In genomic region chr1:111734426-111734825, GRCh38 we compare ENCODE assay signal across 25 cellular contexts. TPM values are rescaled to one million over a fixed set of nuclear protein-coding genes. Genes with fewer than 3 reads are reported as not detected.
DNase-seq lines count a peak whose midpoint lies in the region; ATAC-seq, FAIRE-seq and TF ChIP-seq lines count a peak whose summit lies in the region.
"Had no signal": no experiment of that assay in that cellular context is flagged by ENCODE, and none has a peak within 500 bp of the region (broad histone marks: within the 10 kb centered on the region; RNA-seq: fewer than 3 reads in every experiment).

No MANE protein-coding gene starts in this region.

- TF ChIP-seq EP300 in H1 (IDR thresholded peaks at IDR 0.05; ENCODE audit: borderline replicate concordance in 1 of 2, low read depth in 2 of 2, low read length in 2 of 2) = no peak
- TF ChIP-seq EP300 in tibial nerve (IDR thresholded peaks at IDR 0.05) = no peak

- H3K9ac ChIP-seq in H1 (replicated peaks in 1 of 4; ENCODE audit: extremely low read depth in 1 of 4, low read depth in 3 of 4, low read length in 3 of 4) = no peak overlapping the region

- H3K27me3 Mint-ChIP-seq in activated CD8-positive, alpha-beta memory T cell treated with anti-CD3 and anti-CD28 coated beads, Interleukin-2, amount 10 ng/mL, durations not matched to agents 7 days and 5 days = peaks cover 12% of the 10 kb centered on the region
- H3K27me3 Mint-ChIP-seq: B cell had no signal

- 88% methylated on average over 3 of the region's 3 CpGs; no CpG with 5 or more reads in 1 of the 2 experiments for WGBS in H1 (ENCODE audit: extremely low coverage in 1 of 2, insufficient coverage in 1 of 2, insufficient read length in 1 of 2, insufficient replicate concordance in 2 of 2, low coverage in 1 of 2, low lambda C conversion rate in 2 of 2, missing lambda C conversion rate in 1 of 2), 2 experiments
- 71 to 78% methylated on average over 3 of the region's 3 CpGs for WGBS in tibial nerve, 2 donors

- peaks cover 8% of the 10 kb centered on the region; the same call in 1 of the 2 replicates for H3K23me2 ChIP-seq in H1 (ENCODE audit: low read depth, low read length)

- H2BK5ac ChIP-seq in H1 (ENCODE audit: low read depth, low read length) = no peak overlapping the region

- 0 out of 2 replicates have a peak overlapping the region, but pooled peaks have one; percentile 16 for H2AK5ac ChIP-seq in H1 (ENCODE audit: low read depth, low read length)

- POLR2A ChIA-PET in H1 (lab: Charles Lee; ENCODE audit: partially characterized antibody) = interaction anchor here (1.0 to 19.0 kb wide), 2 partner anchors 13 to 15 kb away, joined by 5 to 343 read pairs; no protein-coding TSS in a partner anchor

- H3K36me3 ChIP-seq in H1 (ENCODE audit: control insufficient read depth in 2 of 4, insufficient read depth in 4 of 4, low read length in 3 of 4) = peaks cover 0 to 3% (median 1%) of the 10 kb centered on the region in 4 experiments; a peak in 3 of 8 replicates
- H3K36me3 ChIP-seq in osteoblast (ENCODE audit: insufficient read depth, low read length) = peaks cover 9% of the 10 kb centered on the region
- no peaks in the 10 kb centered on the region for H3K36me3 ChIP-seq in tibial nerve
- H3K36me3 ChIP-seq: Peyer's patch had no signal

- no peak overlapping the region for H3K4me3 Mint-ChIP-seq in activated CD8-positive, alpha-beta memory T cell treated with anti-CD3 and anti-CD28 coated beads, Interleukin-2, amount 10 ng/mL, durations not matched to agents 7 days and 5 days
- H3K4me3 Mint-ChIP-seq: B cell; stimulated activated effector memory CD8-positive, alpha-beta T cell treated with anti-CD3 and anti-CD28 coated beads, Interleukin-12 subunit alpha, Interleukin-12 subunit beta, amount 100 ng/mL, for 72 hours; WTC11 had no signal

- TF ChIP-seq RAD21 in H1 (IDR thresholded peaks at IDR 0.05 in 1 of 2, conservative IDR thresholded peaks at IDR 0.05 in 1 of 2; ENCODE audit: low read depth in 2 of 2, low read length in 2 of 2) = no peak

- H3K14ac ChIP-seq in H1 (ENCODE audit: insufficient read length) = no peak overlapping the region

- H3K27me3 ChIP-seq in H1 (replicated peaks in 1 of 4; ENCODE audit: control insufficient read depth in 3 of 4, extremely low read depth in 1 of 4, insufficient read depth in 3 of 4, low read length in 3 of 4) (no peaks in the 10 kb centered on the region; a peak in 1 of 7 replicates), osteoblast (ENCODE audit: insufficient read depth, low read length) (no peaks in the 10 kb centered on the region), tibial nerve (no peaks in the 10 kb centered on the region)
- H3K27me3 ChIP-seq: Peyer's patch had no signal

- H3K23ac ChIP-seq in H1 (ENCODE audit: insufficient read length) = no peak overlapping the region

- no peak overlapping the region for H4K8ac ChIP-seq in H1 (ENCODE audit: extremely low read depth, insufficient read depth, low read length)

- no peak overlapping the region for H4K91ac ChIP-seq in H1 (replicated peaks; ENCODE audit: insufficient read length, low read length)

- peaks cover 19 to 32% (median 26%) of the 10 kb centered on the region in 4 experiments for H3K4me1 ChIP-seq in H1 (replicated peaks in 1 of 4; ENCODE audit: control insufficient read depth in 3 of 4, insufficient read depth in 4 of 4, low read length in 3 of 4)
- H3K4me1 ChIP-seq in osteoblast (ENCODE audit: insufficient read depth, low read length) = peaks cover 57% of the 10 kb centered on the region
- peaks cover 0 to 96% (median 64%) of the 10 kb centered on the region in 4 donors for H3K4me1 ChIP-seq in tibial nerve

- H3K4ac ChIP-seq in H1 (replicated peaks; ENCODE audit: insufficient read length, low read depth, low read length) = no peak overlapping the region

- TF ChIP-seq POLR2A in H1 (IDR thresholded peaks at IDR 0.05; ENCODE audit: control extremely low read depth in 1 of 2, low read depth in 2 of 2, low read length in 2 of 2) (no peak), tibial nerve (IDR thresholded peaks at IDR 0.05) (no peak)

- CTCF ChIA-PET in activated CD8-positive, alpha-beta memory T cell treated with anti-CD3 and anti-CD28 coated beads, Interleukin-2, amount 10 ng/mL, durations not matched to agents 7 days and 5 days (lab: Charles Lee) = interaction anchor here (1.4 to 6.4 kb wide), 4 partner anchors 20 to 226 kb away, joined by 3 to 50 read pairs (median 6); partner anchors contain the start of gene DDX20
- CTCF ChIA-PET in H1 (lab: Charles Lee; ENCODE audit: partially characterized antibody) = interaction anchor here (0.9 to 42.0 kb wide), 6 partner anchors 5 to 282 kb away, joined by 3 to 1070 read pairs (median 3); partner anchors contain the start of genes DDX20 and INKA2

- no peak overlapping the region for H2BK120ac ChIP-seq in H1 (replicated peaks; ENCODE audit: low read depth, low read length)

- peaks cover 21% of the 10 kb centered on the region for H3K4me1 Mint-ChIP-seq in activated CD8-positive, alpha-beta memory T cell treated with anti-CD3 and anti-CD28 coated beads, Interleukin-2, amount 10 ng/mL, durations not matched to agents 7 days and 5 days

- peaks cover 11% of the 10 kb centered on the region for H3K79me1 ChIP-seq in H1 (ENCODE audit: low read depth, low read length)

- no peaks in the 10 kb centered on the region for H3K9me3 ChIP-seq in H1 (ENCODE audit: insufficient read depth in 2 of 2, low read depth in 1 of 2, low read length in 1 of 2)
- H3K9me3 ChIP-seq in osteoblast (ENCODE audit: low read depth, low read length) = no peaks in the 10 kb centered on the region
- H3K9me3 ChIP-seq in tibial nerve = no peaks in the 10 kb centered on the region
- H3K9me3 ChIP-seq: mucosa of descending colon, Peyer's patch had no signal

- H2AFZ ChIP-seq in H1 (ENCODE audit: low read length) (no peak overlapping the region), osteoblast (ENCODE audit: low read length) (no peak overlapping the region)

- peak; percentile 37 for DNase-seq in activated CD8-positive, alpha-beta memory T cell treated with anti-CD3 and anti-CD28 coated beads, Interleukin-2, amount 50 U/mL, for 48 hours
- DNase-seq in activated CD8-positive, alpha-beta memory T cell treated with anti-CD3 and anti-CD28 coated beads, Interleukin-2, amount 10 ng/mL, durations not matched to agents 7 days and 5 days = no peak
- DNase-seq in H1 (ENCODE audit: low read depth in 1 of 2, low spot score in 2 of 2) (no peak), osteoblast (ENCODE audit: insufficient read length, low spot score, missing footprints) (no peak), tibial nerve (ENCODE audit: low spot score in 2 of 2) (no peak), COLO668 (lab: John Stamatoyannopoulos, UW; ENCODE audit: unreplicated experiment) (no peak)
- DNase-seq: 8988T; activated CD4-positive, alpha-beta T cell treated with anti-CD3 and anti-CD28 coated beads, Interleukin-2, amount 50 U/mL, for 48 hours; activated naive CD4-positive, alpha-beta T cell treated with Interleukin-2 at 50 U/mL for 16 hours; activated T-cell treated with anti-CD3 and anti-CD28 coated beads, Interleukin-2, amount 50 U/mL, for 1 hour; Calu3; central memory CD4-positive, alpha-beta T cell; erythroblast; glutamatergic neuron; mucosa of descending colon; NK-92 treated with Interleukin-12 subunit alpha and Interleukin-12 subunit beta, amount 100 ng/mL, for 24 hours; Peyer's patch; trophoblast cell had no signal

- no peak overlapping the region for H2BK20ac ChIP-seq in H1 (ENCODE audit: low read length)

- no peak for FAIRE-seq in H1 (lab: Jason Lieb, UNC)

- TF ChIP-seq CTCF in H1 (IDR thresholded peaks at IDR 0.05; ENCODE audit: control extremely low read depth in 1 of 3, insufficient read depth in 1 of 3, low read depth in 1 of 3, low read length in 3 of 3) = no peak
- TF ChIP-seq CTCF in osteoblast (IDR thresholded peaks at IDR 0.05; ENCODE audit: extremely low read depth, low read depth, low read length) = no peak
- TF ChIP-seq CTCF in tibial nerve (IDR thresholded peaks at IDR 0.05) = no peak

- H3K18ac ChIP-seq in H1 (ENCODE audit: extremely low read depth, low read length) = no peak overlapping the region

- H3K9me3 Mint-ChIP-seq in activated CD8-positive, alpha-beta memory T cell treated with anti-CD3 and anti-CD28 coated beads, Interleukin-2, amount 10 ng/mL, durations not matched to agents 7 days and 5 days (ENCODE audit: low read depth) = no peaks in the 10 kb centered on the region
- H3K9me3 Mint-ChIP-seq: stimulated activated effector memory CD8-positive, alpha-beta T cell treated with anti-CD3 and anti-CD28 coated beads, Interleukin-12 subunit alpha, Interleukin-12 subunit beta, amount 100 ng/mL, for 72 hours; WTC11 had no signal

- peak overlapping the region; percentile 73; the same call in 1 of the 2 replicates for H2BK15ac ChIP-seq in H1 (ENCODE audit: low read length)

- H3K4me2 ChIP-seq in H1 (ENCODE audit: insufficient read depth in 1 of 2, low read depth in 2 of 2, low read length in 2 of 2) (no peak overlapping the region), osteoblast (ENCODE audit: insufficient read depth, low read length) (peak overlapping the region; percentile 30)

- H3K27ac ChIP-seq in H1 (ENCODE audit: low read depth, low read length) (no peak overlapping the region), osteoblast (ENCODE audit: low read depth, low read length) (peak overlapping the region; percentile 92), tibial nerve (peak overlapping the region; percentile 39 to 93 (median 78))

- no peak for ATAC-seq in activated CD8-positive, alpha-beta memory T cell treated with anti-CD3 and anti-CD28 coated beads, Interleukin-2, amount 10 ng/mL, durations not matched to agents 7 days and 5 days
- ATAC-seq in GM18498 (IDR thresholded peaks at IDR 0.05; ENCODE audit: unreplicated experiment) (no peak), GM21367 (IDR thresholded peaks at IDR 0.05; ENCODE audit: unreplicated experiment) (no peak)
- ATAC-seq: left lobe of liver; mucosa of descending colon; SK-N-SH treated with all-trans-retinoic acid at 6 μM for 48 hours; stimulated activated effector memory CD8-positive, alpha-beta T cell treated with anti-CD3 and anti-CD28 coated beads, Interleukin-12 subunit alpha, Interleukin-12 subunit beta, amount 100 ng/mL, for 72 hours; WTC11 had no signal

- H2BK12ac ChIP-seq in H1 (ENCODE audit: low read depth, low read length) = no peak overlapping the region

- H3K79me2 ChIP-seq in H1 (ENCODE audit: control insufficient read depth in 1 of 2, insufficient read depth in 2 of 2, low read length in 2 of 2) = peaks cover 0 to 59% of the 10 kb centered on the region in 2 experiments; a peak in 3 of 4 replicates
- H3K79me2 ChIP-seq in osteoblast (ENCODE audit: insufficient read depth, low read length) = peaks cover 50% of the 10 kb centered on the region

- no peak overlapping the region for H4K5ac ChIP-seq in H1 (ENCODE audit: insufficient read length, low read depth, low read length)

- peaks cover 3 to 10% of the 10 kb centered on the region in 2 experiments for H4K20me1 ChIP-seq in H1 (replicated peaks in 1 of 2; ENCODE audit: control insufficient read depth in 1 of 2, insufficient read depth in 2 of 2, low read length in 2 of 2)
- peaks cover 15% of the 10 kb centered on the region for H4K20me1 ChIP-seq in osteoblast (ENCODE audit: insufficient read depth, low read length)

- no peak overlapping the region for H3K56ac ChIP-seq in H1 (replicated peaks; ENCODE audit: insufficient read length, low read depth, low read length)

- H3K4me3 ChIP-seq in H1 (ENCODE audit: extremely low read depth in 1 of 4, insufficient read depth in 2 of 4, low read depth in 3 of 4, low read length in 4 of 4) (no peak overlapping the region), osteoblast (ENCODE audit: insufficient read depth, low read length) (no peak overlapping the region), tibial nerve (no peak overlapping the region)
- H3K4me3 ChIP-seq: mucosa of descending colon, Peyer's patch had no signal

- H3K36me3 Mint-ChIP-seq in activated CD8-positive, alpha-beta memory T cell treated with anti-CD3 and anti-CD28 coated beads, Interleukin-2, amount 10 ng/mL, durations not matched to agents 7 days and 5 days = no peaks in the 10 kb centered on the region
- H3K36me3 Mint-ChIP-seq: stimulated activated effector memory CD8-positive, alpha-beta T cell treated with anti-CD3 and anti-CD28 coated beads, Interleukin-12 subunit alpha, Interleukin-12 subunit beta, amount 100 ng/mL, for 72 hours; WTC11 had no signal

- H3K27ac Mint-ChIP-seq in activated CD8-positive, alpha-beta memory T cell treated with anti-CD3 and anti-CD28 coated beads, Interleukin-2, amount 10 ng/mL, durations not matched to agents 7 days and 5 days = no peak overlapping the region
- H3K27ac Mint-ChIP-seq: B cell, WTC11 had no signal

RNA-seq across cellular contexts. Expression of gene INKA2, which starts 4.8 kb away (rescaled TPM):
- total RNA-seq in activated CD8-positive, alpha-beta memory T cell treated with anti-CD3 and anti-CD28 coated beads, Interleukin-2, amount 10 ng/mL, durations not matched to agents 7 days and 5 days = 1 to 10 TPM; 1.7 to 1.9 TPM
- 10.9 and 11.5 TPM in 2 replicates for total RNA-seq in H1 (2021; fragmentation: NEBNext Ultra II Directional; extraction: Animal tissue kit (Norgen Biotek cat#: 25700))
- 4.2 and 5.7 TPM in 2 replicates for polyA plus RNA-seq in H1 (2011; rRNA removed)
- 5.8 TPM for polyA plus RNA-seq in H1 (2011; cell fraction: cytosol; rRNA removed)
- 7.1 TPM for polyA plus RNA-seq in H1 (2011; cell fraction: nucleus; rRNA removed)
- polyA plus RNA-seq in H1 (2012, experiment 1 of 2) = 9.7 to 13.7 TPM (median 10.9 TPM) in 4 replicates
- 6.0 TPM for polyA plus RNA-seq in H1 (2012, experiment 2 of 2)
- polyA plus RNA-seq in H1 (2013, experiment 1 of 2) = 2.7 TPM
- polyA plus RNA-seq in H1 (2013, experiment 2 of 2) = 2.4 TPM
- polyA minus RNA-seq in H1 (2011; rRNA and poly(A)+ RNA removed) = 9.7 and 10.6 TPM in 2 replicates
- 3.5 TPM for polyA minus RNA-seq in H1 (2011; cell fraction: cytosol; rRNA and poly(A)+ RNA removed)
- polyA minus RNA-seq in H1 (2011; cell fraction: nucleus; rRNA and poly(A)+ RNA removed) = 15.2 TPM
- total RNA-seq in osteoblast (3.5 and 3.6 TPM in 2 replicates), tibial nerve (10 to 100 TPM in 1 of 4 donors, 1 to 10 TPM in 3; 6.3 to 11.8 (median 7.9) TPM)
- total RNA-seq: Calu3 had no signal

RNA-seq across cellular contexts. Expression of gene DDX20, which starts 21.3 kb away (rescaled TPM):
- 10 to 100 TPM; 14.1 to 17.9 TPM for total RNA-seq in activated CD8-positive, alpha-beta memory T cell treated with anti-CD3 and anti-CD28 coated beads, Interleukin-2, amount 10 ng/mL, durations not matched to agents 7 days and 5 days
- 24.7 and 25.4 TPM in 2 replicates for total RNA-seq in H1 (2021; fragmentation: NEBNext Ultra II Directional; extraction: Animal tissue kit (Norgen Biotek cat#: 25700))
- 5.4 and 7.5 TPM in 2 replicates for polyA plus RNA-seq in H1 (2011; rRNA removed)
- polyA plus RNA-seq in H1 (2011; cell fraction: cytosol; rRNA removed) = 9.9 TPM
- polyA plus RNA-seq in H1 (2011; cell fraction: nucleus; rRNA removed) = 5.2 TPM
- 11.0 to 15.2 TPM (median 12.3 TPM) in 4 replicates for polyA plus RNA-seq in H1 (2012, experiment 1 of 2)
- polyA plus RNA-seq in H1 (2012, experiment 2 of 2) = 2.0 TPM
- 14.9 TPM for polyA plus RNA-seq in H1 (2013, experiment 1 of 2)
- polyA plus RNA-seq in H1 (2013, experiment 2 of 2) = 14.6 TPM
- 12.3 and 17.1 TPM in 2 replicates for polyA minus RNA-seq in H1 (2011; rRNA and poly(A)+ RNA removed)
- polyA minus RNA-seq in H1 (2011; cell fraction: cytosol; rRNA and poly(A)+ RNA removed) = 13.5 TPM
- polyA minus RNA-seq in H1 (2011; cell fraction: nucleus; rRNA and poly(A)+ RNA removed) = 16.8 TPM
- total RNA-seq in osteoblast (15.6 and 19.2 TPM in 2 replicates), tibial nerve (10 to 100 TPM; 30.8 to 40.5 (median 35.5) TPM)
